ENCODE assay signal across 25 cellular contexts in genomic region chr16:87117936-87118335, GRCh38.
"Had no signal": no experiment of that assay in that cellular context is flagged by ENCODE, and none has a peak within 500 bp of the region (broad histone marks: within the 10 kb centered on the region; RNA-seq: fewer than 3 reads in every experiment).

No MANE protein-coding gene starts in this region.

- H3K27me3 ChIP-seq: ascending aorta, body of pancreas, MG63, SJSA1 had no signal

- H3K4me3 ChIP-seq: ascending aorta, body of pancreas, MG63, SJSA1 had no signal

- H3K4me1 ChIP-seq: ascending aorta, body of pancreas, SJSA1 had no signal

- H3K9ac ChIP-seq: KMS-11 had no signal

- H3K9me3 ChIP-seq: ascending aorta, body of pancreas, MG63, SJSA1 had no signal

- H3K27ac ChIP-seq: ascending aorta, body of pancreas, KMS-11, SJSA1 had no signal

- H3K36me3 ChIP-seq: ascending aorta, MG63, SJSA1 had no signal

- FAIRE-seq: bronchial epithelial cell, RCC 7860 had no signal

- DNase-seq: activated CD4-positive, alpha-beta T cell treated with anti-CD3 and anti-CD28 coated beads for 1 hour; activated CD4-positive, alpha-beta T cell treated with anti-CD3 and anti-CD28 coated beads, Interleukin-2, amount 10 ng/mL, durations not matched to agents 24 days and 14 days; activated CD4-positive, alpha-beta T cell treated with anti-CD3 and anti-CD28 coated beads, Interleukin-2, amount 50 U/mL, for 48 hours; activated CD8-positive, alpha-beta memory T cell treated with anti-CD3 and anti-CD28 coated beads, Interleukin-2, amount 10 ng/mL, durations not matched to agents 7 days and 5 days; activated effector memory CD4-positive, alpha-beta T cell treated with Interleukin-2 at 50 U/mL for 16 hours; activated naive CD4-positive, alpha-beta T cell; activated naive CD8-positive, alpha-beta T cell treated with anti-CD3 and anti-CD28 coated beads, Interleukin-2, amount 50 U/mL, for 24 hours; activated T-cell treated with anti-CD3 and anti-CD28 coated beads, Interleukin-2, amount 50 U/mL, for 24 hours; amniotic stem cell; body of pancreas; MG63; MV-4-11; NCI-H1105; NCI-H1436; NCI-H1694 treated with DMSO at 0.1 percent for 48 hours; NCI-H2029 treated with DMSO at 0.1 percent for 48 hours; NCI-H446; NCI-H524; PC-3; SHP77 had no signal
